Comparison of ENCODE assay signal across 7 cellular contexts in the genomic region with DNA sequence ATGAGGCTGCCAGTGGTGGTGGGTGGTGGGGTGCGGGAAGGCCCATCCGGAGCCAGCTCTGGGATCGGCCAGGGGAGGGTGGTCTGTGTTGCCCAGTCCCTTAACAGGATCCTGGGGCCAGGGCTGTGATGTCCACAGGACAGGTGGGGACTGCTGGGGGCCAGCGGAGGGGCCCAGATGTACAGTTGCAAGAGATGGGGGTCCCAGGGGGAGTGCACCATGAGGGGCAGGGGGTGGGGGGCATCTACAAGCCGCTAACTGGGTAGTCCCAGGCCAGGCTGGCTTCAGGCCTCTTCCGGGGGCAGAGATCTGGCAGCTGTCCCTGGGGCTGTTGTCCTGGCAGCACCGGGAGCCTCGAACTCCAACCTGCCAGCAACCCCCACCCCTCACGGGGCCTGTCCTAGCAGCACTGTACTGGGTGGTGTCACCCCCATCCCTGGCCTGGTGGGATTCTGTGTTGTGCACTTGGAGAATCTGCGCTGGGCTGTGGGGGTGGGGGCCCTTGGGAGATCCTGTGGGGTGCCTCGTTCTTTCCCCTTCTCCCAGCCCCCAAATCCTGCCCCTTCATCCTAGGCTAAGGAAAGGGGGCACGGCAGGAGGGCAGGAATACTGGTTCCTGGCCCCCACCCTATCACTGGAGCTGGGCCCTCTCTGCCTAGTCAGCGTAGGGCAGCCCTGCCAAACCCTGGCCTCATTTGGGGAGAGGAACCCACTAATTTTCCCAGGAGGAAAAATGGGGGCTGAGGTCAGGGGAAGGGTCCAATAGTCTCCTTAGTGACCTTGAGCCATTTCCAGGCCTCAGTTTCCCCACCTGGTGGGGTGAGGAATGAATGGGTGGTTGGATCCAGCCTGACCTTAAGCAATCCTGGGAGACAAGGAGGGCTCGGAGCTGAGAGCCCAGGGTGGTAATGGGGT. TPM values are rescaled to one million over a fixed set of nuclear protein-coding genes. Genes with fewer than 3 reads are reported as not detected.
DNase-seq lines count a peak whose midpoint lies in the region; ATAC-seq, FAIRE-seq and TF ChIP-seq lines count a peak whose summit lies in the region.

No MANE protein-coding gene starts in this region.

- TF ChIP-seq EP300 in HepG2 (IDR thresholded peaks at IDR 0.05; ENCODE audit: low read depth in 2 of 2, low read length in 2 of 2) (no peak), HepG2 (CRISPR knock-in tag; IDR thresholded peaks at IDR 0.05; ENCODE audit: borderline replicate concordance) (no peak)

- no peak for TF ChIP-seq RAD21 in HepG2 (CRISPR knock-in tag; IDR thresholded peaks at IDR 0.05)

- ATAC-seq in HepG2: no peak

- H3K9ac ChIP-seq in HUES64 (ENCODE audit: low read depth, low read length) (no peak overlapping the region), HepG2 (ENCODE audit: insufficient read depth, low read depth, low read length) (peak overlapping the region; percentile 95)

- 85% methylated on average over 13 of the region's 14 CpGs for WGBS in HUES64
- WGBS in HepG2 (ENCODE audit: low lambda C conversion rate): 5% methylated on average over 14 of the region's 14 CpGs

- H3K36me3 ChIP-seq in HUES64 (ENCODE audit: insufficient read depth, low read length) (no peaks in the 10 kb centered on the region), brain microvascular endothelial cell (replicated peaks) (no peaks in the 10 kb centered on the region), HepG2 (replicated peaks in 1 of 2; ENCODE audit: control insufficient read depth in 1 of 2, insufficient read depth in 2 of 2, low read length in 2 of 2) (peaks cover 12 to 20% of the 10 kb centered on the region in 2 experiments; a peak in 4 of 5 replicates)

- no peak overlapping the region for H2AFZ ChIP-seq in HepG2 (ENCODE audit: low read length)

- no peaks in the 10 kb centered on the region for H3K9me3 ChIP-seq in HUES64 (ENCODE audit: insufficient read depth, low read depth, low read length)
- no peaks in the 10 kb centered on the region for H3K9me3 ChIP-seq in HepG2 (ENCODE audit: low read length)

- peaks cover 55% of the 10 kb centered on the region for H3K79me2 ChIP-seq in HepG2 (ENCODE audit: insufficient read depth, low read length)

- H3K4me2 ChIP-seq in HepG2 (ENCODE audit: low read depth, low read length): peak overlapping the region; percentile 100

- no TSS peak for BruUV-seq in HepG2 (replicated peaks; lab: Mats Ljungman, UMichigan)

- H3K27ac ChIP-seq in HUES64 (ENCODE audit: low read depth, low read length) (no peak overlapping the region), brain microvascular endothelial cell (no peak overlapping the region), HepG2 (ENCODE audit: extremely low read length, insufficient read depth, low read length) (peak overlapping the region; percentile 91), substantia nigra (ENCODE audit: low read depth, low read length, poor library complexity, severe bottlenecking) (peak overlapping the region; percentile 97)

- H3K4me1 ChIP-seq in HUES64 (ENCODE audit: insufficient read depth, low read length) (peaks cover 16% of the 10 kb centered on the region), HepG2 (ENCODE audit: insufficient read depth, low read length) (peaks cover 73% of the 10 kb centered on the region)

- no peaks in the 10 kb centered on the region for H3K27me3 ChIP-seq in HUES64 (ENCODE audit: insufficient read depth, low read length)
- no peaks in the 10 kb centered on the region for H3K27me3 ChIP-seq in brain microvascular endothelial cell (replicated peaks)
- H3K27me3 ChIP-seq in HepG2 (ENCODE audit: control insufficient read depth in 1 of 2, insufficient read depth in 2 of 2, low read length in 2 of 2): no peaks in the 10 kb centered on the region; a peak in 1 of 5 replicates

- POLR2A ChIA-PET in HepG2 (lab: Yijun Ruan, JAX): interaction anchor here (0.6 to 18.7 kb wide), 19 partner anchors 11 to 880 kb away, joined by 3 to 536 read pairs (median 9); no protein-coding TSS in a partner anchor

- H3K4me3 ChIP-seq in HUES64 (ENCODE audit: low read length) (peak overlapping the region; percentile 67), brain microvascular endothelial cell (ENCODE audit: low read depth, low read length) (peak overlapping the region; percentile 75), HepG2 (replicated peaks in 1 of 3; ENCODE audit: insufficient read depth in 1 of 3, low read depth in 2 of 3, low read length in 3 of 3) (peak overlapping the region; percentile 86 to 93 (median 91))

- DNase-seq in brain microvascular endothelial cell (no peak), HepG2 (ENCODE audit: low spot score) (no peak), substantia nigra (lab: John Stamatoyannopoulos, UW) (peak in 13 of 49 donors; percentile 26 to 78 (median 44)), NCI-H146 treated with DMSO at 0.1 percent for 48 hours (lab: John Stamatoyannopoulos, UW; ENCODE audit: unreplicated experiment) (no peak), HuH-7.5 (ENCODE audit: low spot score) (no peak), HPDE6-E6E7 (ENCODE audit: extremely low spot score) (no peak)

- no peak for TF ChIP-seq CTCF in brain microvascular endothelial cell (IDR thresholded peaks at IDR 0.05; ENCODE audit: low read depth, low read length, missing control alignments)
- no peak for TF ChIP-seq CTCF in HepG2 (CRISPR knock-in tag; IDR thresholded peaks at IDR 0.05)

- CTCF ChIA-PET in HepG2 (lab: Yijun Ruan, JAX; ENCODE audit: low intra/inter-chr PET ratio, low total read pairs): no interaction called here

- intact Hi-C loops in HepG2 (cut with micrococcal nuclease; ENCODE audit: unreplicated experiment): no loop called here

- no peak for FAIRE-seq in HepG2 (lab: Jason Lieb, UNC)

- H4K20me1 ChIP-seq in HepG2 (ENCODE audit: insufficient read depth, low read length): peaks cover 16% of the 10 kb centered on the region; the same call in 1 of the 2 replicates

- TF ChIP-seq POLR2A in HepG2 (IDR thresholded peaks at IDR 0.05; ENCODE audit: insufficient read depth in 1 of 2, low read depth in 2 of 2, low read length in 2 of 2): no peak

- in situ Hi-C loops in brain microvascular endothelial cell (cut with HindIII; ENCODE audit: low pct_ligation_motif_present, low sequenced_read_pairs) (no loop called here), HepG2 (cut with HindIII; ENCODE audit: extremely low pct_ligation_motif_present, low pct_unique_long_range_greater_than_20kb) (loop anchor here (5.0 kb wide), 1 partner anchor 43 kb away; no protein-coding TSS in a partner anchor)

TF ChIP-seq in HepG2, 621 proteins besides CTCF, POLR2A, EP300 and RAD21 (continues in another document):
- TF ChIP-seq ZNF564 (CRISPR knock-in tag; IDR thresholded peaks at IDR 0.05): 0 out of 2 replicates have a peak, but pooled peaks have one; percentile 20

RNA-seq across cellular contexts. Expression of gene MTSS2, which starts 1.4 kb away (rescaled TPM):
- polyA plus RNA-seq in HUES64 (2013, experiment 1 of 2): 35.2 TPM
- polyA plus RNA-seq in HUES64 (2013, experiment 2 of 2): 34.0 TPM
- total RNA-seq in HepG2 (2016; rRNA removed; fragmentation: Illumina TruSeq; extraction: Trizol): 84.6 and 132 TPM in 2 replicates
- total RNA-seq in HepG2 (2016; cell fraction: cytosol; rRNA removed; fragmentation: Illumina TruSeq; extraction: Trizol; ENCODE audit: low read depth): 43.5 and 50.3 TPM in 2 replicates
- 77.0 and 127 TPM in 2 replicates for total RNA-seq in HepG2 (2016; cell fraction: insoluble cytoplasmic fraction; rRNA removed; fragmentation: Illumina TruSeq; extraction: Trizol)
- 144 and 145 TPM in 2 replicates for total RNA-seq in HepG2 (2016; cell fraction: membrane; rRNA removed; fragmentation: Illumina TruSeq; extraction: Trizol)
- total RNA-seq in HepG2 (2016; cell fraction: nucleus; rRNA removed; fragmentation: Illumina TruSeq; extraction: Trizol): 105 and 134 TPM in 2 replicates
- 242 and 284 TPM in 2 replicates for polyA plus RNA-seq in HepG2 (2011; rRNA removed)
- polyA plus RNA-seq in HepG2 (2011; cell fraction: cytosol; rRNA removed): 101 and 160 TPM in 2 replicates
- polyA plus RNA-seq in HepG2 (2011; cell fraction: nucleus; rRNA removed): 555 and 802 TPM in 2 replicates
- 157 and 253 TPM in 2 replicates for polyA plus RNA-seq in HepG2 (2012)
- 47.6 and 47.9 TPM in 2 replicates for polyA plus RNA-seq in HepG2 (2016; cell fraction: cytosol; fragmentation: Illumina TruSeq; extraction: Trizol; ENCODE audit: low read depth)
- 136 and 193 TPM in 2 replicates for polyA plus RNA-seq in HepG2 (2016; cell fraction: insoluble cytoplasmic fraction; fragmentation: Illumina TruSeq; extraction: Trizol; ENCODE audit: low read depth)
- polyA plus RNA-seq in HepG2 (2016; cell fraction: membrane; fragmentation: Illumina TruSeq; extraction: Trizol; ENCODE audit: low read depth): 144 and 154 TPM in 2 replicates
- polyA plus RNA-seq in HepG2 (2016; cell fraction: nucleus; fragmentation: Illumina TruSeq; extraction: Trizol; ENCODE audit: insufficient read depth, low read depth): 467 and 522 TPM in 2 replicates
- 24.5 and 186 TPM in 2 replicates for polyA minus RNA-seq in HepG2 (2011; rRNA and poly(A)+ RNA removed; ENCODE audit: low replicate concordance)
- polyA minus RNA-seq in HepG2 (2011; cell fraction: cytosol; rRNA and poly(A)+ RNA removed): 155 and 166 TPM in 2 replicates
- 97.5 and 127 TPM in 2 replicates for polyA minus RNA-seq in HepG2 (2011; cell fraction: nucleus; rRNA and poly(A)+ RNA removed)

RNA-seq across cellular contexts. Expression of gene IL34, which starts 38.0 kb away (rescaled TPM):
- 1.7 TPM for polyA plus RNA-seq in HUES64 (2013, experiment 1 of 2)
- polyA plus RNA-seq in HUES64 (2013, experiment 2 of 2): 2.7 TPM
- 1.2 and 1.4 TPM in 2 replicates for total RNA-seq in HepG2 (2016; rRNA removed; fragmentation: Illumina TruSeq; extraction: Trizol)
- 1.0 and 1.6 TPM in 2 replicates for total RNA-seq in HepG2 (2016; cell fraction: cytosol; rRNA removed; fragmentation: Illumina TruSeq; extraction: Trizol; ENCODE audit: low read depth)
- 1.2 and 1.3 TPM in 2 replicates for total RNA-seq in HepG2 (2016; cell fraction: insoluble cytoplasmic fraction; rRNA removed; fragmentation: Illumina TruSeq; extraction: Trizol)
- total RNA-seq in HepG2 (2016; cell fraction: membrane; rRNA removed; fragmentation: Illumina TruSeq; extraction: Trizol): 1.8 and 2.4 TPM in 2 replicates
- 0.31 and 0.40 TPM in 2 replicates for total RNA-seq in HepG2 (2016; cell fraction: nucleus; rRNA removed; fragmentation: Illumina TruSeq; extraction: Trizol)
- polyA plus RNA-seq in HepG2 (2011; rRNA removed): 1.3 and 1.6 TPM in 2 replicates
- 1.1 and 2.2 TPM in 2 replicates for polyA plus RNA-seq in HepG2 (2011; cell fraction: cytosol; rRNA removed)
- 0.83 and 1.9 TPM in 2 replicates for polyA plus RNA-seq in HepG2 (2011; cell fraction: nucleus; rRNA removed)
- 0.83 TPM in 2 replicates for polyA plus RNA-seq in HepG2 (2012)
- polyA plus RNA-seq in HepG2 (2016; cell fraction: cytosol; fragmentation: Illumina TruSeq; extraction: Trizol; ENCODE audit: low read depth): 1.3 and 2.1 TPM in 2 replicates
- 0.84 and 0.90 TPM in 2 replicates for polyA plus RNA-seq in HepG2 (2016; cell fraction: insoluble cytoplasmic fraction; fragmentation: Illumina TruSeq; extraction: Trizol; ENCODE audit: low read depth)
- 1.2 and 1.6 TPM in 2 replicates for polyA plus RNA-seq in HepG2 (2016; cell fraction: membrane; fragmentation: Illumina TruSeq; extraction: Trizol; ENCODE audit: low read depth)
- polyA plus RNA-seq in HepG2 (2016; cell fraction: nucleus; fragmentation: Illumina TruSeq; extraction: Trizol; ENCODE audit: insufficient read depth, low read depth): 0.96 and 1.1 TPM in 2 replicates
- polyA minus RNA-seq in HepG2 (2011; rRNA and poly(A)+ RNA removed; ENCODE audit: low replicate concordance): 1.0 TPM in 1 of 2 replicates, not detected in the other
- polyA minus RNA-seq in HepG2 (2011; cell fraction: cytosol; rRNA and poly(A)+ RNA removed): 0.35 TPM in 1 of 2 replicates, not detected in the other
- polyA minus RNA-seq in HepG2 (2011; cell fraction: nucleus; rRNA and poly(A)+ RNA removed): 0.50 and 1.5 TPM in 2 replicates

Comparison
In these comparisons a context has a peak if more than half of its experiments do, and no peak if none do; other contexts are left out.
1. H3K27ac ChIP-seq: peak in HepG2 (single experiment) and substantia nigra (single experiment); none in HUES64 (single experiment) and brain microvascular endothelial cell (single experiment).
2. Peak in every context shown above with its lines, with median percentiles within 50 percentile points of each other: H3K4me3 ChIP-seq.